Comparison of ENCODE assay signal across 3 cellular contexts in the genomic region with DNA sequence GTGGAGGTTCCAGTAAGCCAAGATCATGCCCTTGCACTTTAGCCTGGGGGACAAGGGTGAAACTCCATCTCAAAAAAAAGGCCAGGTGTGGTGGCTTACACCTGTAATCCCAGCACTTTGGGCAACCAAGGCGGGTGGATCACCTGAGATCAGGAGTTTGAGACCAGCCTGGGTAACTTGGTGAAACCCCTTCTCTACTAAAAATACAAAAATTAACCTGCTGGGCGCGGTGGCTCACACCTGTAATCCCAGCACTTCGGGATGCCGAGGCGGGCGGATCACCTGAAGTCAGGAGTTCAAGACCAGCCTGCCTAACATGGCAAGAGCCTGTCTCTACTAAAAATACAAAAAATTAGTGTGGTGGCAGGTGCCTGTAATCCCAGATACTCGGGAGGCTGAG. TPM values are rescaled to one million over a fixed set of nuclear protein-coding genes. Genes with fewer than 3 reads are reported as not detected.
"Had no signal": no experiment of that assay in that cellular context is flagged by ENCODE, and none has a peak within 500 bp of the region (broad histone marks: within the 10 kb centered on the region; RNA-seq: fewer than 3 reads in every experiment).

No MANE protein-coding gene starts in this region.

RNA-seq across cellular contexts. Expression of a gene that starts 16.0 kb away (rescaled TPM):
- total RNA-seq: M059J, MCF 10A, NCI-H460 had no signal
